1 cellular context compared by ENCODE assay signal in genomic region chr2:85145116-85145820, GRCh38.
TF ChIP-seq lines count a peak whose summit lies in the region.

No MANE protein-coding gene starts in this region.

TF ChIP-seq in WTC11, 78 proteins besides CTCF, POLR2A, EP300 and RAD21 (continued from another document):
- TF ChIP-seq ZNF512 (CRISPR knock-in tag; IDR thresholded peaks at IDR 0.05; ENCODE audit: borderline replicate concordance) (no peak), NFYB (CRISPR knock-in tag; conservative IDR thresholded peaks at IDR 0.05; ENCODE audit: low read depth) (no peak)
- TF ChIP-seq, protein P1, sequence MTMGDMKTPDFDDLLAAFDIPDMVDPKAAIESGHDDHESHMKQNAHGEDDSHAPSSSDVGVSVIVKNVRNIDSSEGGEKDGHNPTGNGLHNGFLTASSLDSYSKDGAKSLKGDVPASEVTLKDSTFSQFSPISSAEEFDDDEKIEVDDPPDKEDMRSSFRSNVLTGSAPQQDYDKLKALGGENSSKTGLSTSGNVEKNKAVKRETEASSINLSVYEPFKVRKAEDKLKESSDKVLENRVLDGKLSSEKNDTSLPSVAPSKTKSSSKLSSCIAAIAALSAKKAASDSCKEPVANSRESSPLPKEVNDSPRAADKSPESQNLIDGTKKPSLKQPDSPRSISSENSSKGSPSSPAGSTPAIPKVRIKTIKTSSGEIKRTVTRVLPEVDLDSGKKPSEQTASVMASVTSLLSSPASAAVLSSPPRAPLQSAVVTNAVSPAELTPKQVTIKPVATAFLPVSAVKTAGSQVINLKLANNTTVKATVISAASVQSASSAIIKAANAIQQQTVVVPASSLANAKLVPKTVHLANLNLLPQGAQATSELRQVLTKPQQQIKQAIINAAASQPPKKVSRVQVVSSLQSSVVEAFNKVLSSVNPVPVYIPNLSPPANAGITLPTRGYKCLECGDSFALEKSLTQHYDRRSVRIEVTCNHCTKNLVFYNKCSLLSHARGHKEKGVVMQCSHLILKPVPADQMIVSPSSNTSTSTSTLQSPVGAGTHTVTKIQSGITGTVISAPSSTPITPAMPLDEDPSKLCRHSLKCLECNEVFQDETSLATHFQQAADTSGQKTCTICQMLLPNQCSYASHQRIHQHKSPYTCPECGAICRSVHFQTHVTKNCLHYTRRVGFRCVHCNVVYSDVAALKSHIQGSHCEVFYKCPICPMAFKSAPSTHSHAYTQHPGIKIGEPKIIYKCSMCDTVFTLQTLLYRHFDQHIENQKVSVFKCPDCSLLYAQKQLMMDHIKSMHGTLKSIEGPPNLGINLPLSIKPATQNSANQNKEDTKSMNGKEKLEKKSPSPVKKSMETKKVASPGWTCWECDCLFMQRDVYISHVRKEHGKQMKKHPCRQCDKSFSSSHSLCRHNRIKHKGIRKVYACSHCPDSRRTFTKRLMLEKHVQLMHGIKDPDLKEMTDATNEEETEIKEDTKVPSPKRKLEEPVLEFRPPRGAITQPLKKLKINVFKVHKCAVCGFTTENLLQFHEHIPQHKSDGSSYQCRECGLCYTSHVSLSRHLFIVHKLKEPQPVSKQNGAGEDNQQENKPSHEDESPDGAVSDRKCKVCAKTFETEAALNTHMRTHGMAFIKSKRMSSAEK (CRISPR knock-in tag; IDR thresholded peaks at IDR 0.05; ENCODE audit: borderline replicate concordance) = no peak
- TF ChIP-seq, protein P2, sequence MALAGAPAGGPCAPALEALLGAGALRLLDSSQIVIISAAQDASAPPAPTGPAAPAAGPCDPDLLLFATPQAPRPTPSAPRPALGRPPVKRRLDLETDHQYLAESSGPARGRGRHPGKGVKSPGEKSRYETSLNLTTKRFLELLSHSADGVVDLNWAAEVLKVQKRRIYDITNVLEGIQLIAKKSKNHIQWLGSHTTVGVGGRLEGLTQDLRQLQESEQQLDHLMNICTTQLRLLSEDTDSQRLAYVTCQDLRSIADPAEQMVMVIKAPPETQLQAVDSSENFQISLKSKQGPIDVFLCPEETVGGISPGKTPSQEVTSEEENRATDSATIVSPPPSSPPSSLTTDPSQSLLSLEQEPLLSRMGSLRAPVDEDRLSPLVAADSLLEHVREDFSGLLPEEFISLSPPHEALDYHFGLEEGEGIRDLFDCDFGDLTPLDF (CRISPR knock-in tag; IDR thresholded peaks at IDR 0.05) = no peak
TF ChIP-seq in WTC11: peak in this region for 0.
